In the genomic region with DNA sequence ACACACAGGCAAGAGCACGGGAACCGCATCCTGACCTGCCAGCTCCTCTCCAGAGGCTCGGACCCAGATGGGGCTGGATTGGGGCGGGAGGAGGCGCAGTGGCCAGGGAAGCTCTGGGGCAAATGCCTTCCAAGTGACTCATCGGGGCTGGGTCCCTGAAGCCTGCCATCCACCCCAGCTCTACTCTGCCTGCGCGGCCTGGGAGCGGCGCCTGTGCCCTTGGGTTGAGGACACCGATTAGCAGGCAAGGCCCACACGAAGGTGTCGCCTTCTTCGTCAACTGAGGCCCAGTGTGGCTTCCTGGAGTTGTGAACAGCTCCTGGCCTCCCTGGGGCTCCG, we compare ENCODE assay signal across 7 cellular contexts.
A peak's percentile ranks its signal among the peaks of the same experiment; 100 is the strongest.
DNase-seq lines count a peak whose midpoint lies in the region; ATAC-seq, FAIRE-seq and TF ChIP-seq lines count a peak whose summit lies in the region.
"Not testable (repeated sequence)": the region's sequence is repeated elsewhere in the genome, so short reads cannot be mapped to it uniquely, and the experiment has no call there.

No MANE protein-coding gene starts in this region.

- H4K8ac ChIP-seq in IMR-90 (ENCODE audit: low read depth in 2 of 2, low read length in 2 of 2) = not testable (repeated sequence)

- not testable (repeated sequence) for H3K4me3 ChIP-seq in A549; IMR-90 (ENCODE audit: insufficient read depth, low read depth, low read length); RWPE2 (ENCODE audit: severe bottlenecking); body of pancreas; lower lobe of right lung; upper lobe of right lung

- H2BK120ac ChIP-seq in IMR-90 (ENCODE audit: low read depth, low read length) = not testable (repeated sequence)

- H2BK20ac ChIP-seq in IMR-90 (ENCODE audit: low read depth, low read length) = not testable (repeated sequence)

- H3K9ac ChIP-seq in IMR-90 (ENCODE audit: low read depth, low read length) = not testable (repeated sequence)

- not testable (repeated sequence) for TF ChIP-seq EP300 in A549 (IDR thresholded peaks at IDR 0.05)

- FAIRE-seq in A549 (lab: Jason Lieb, UNC) = not testable (repeated sequence)

- H2BK5ac ChIP-seq in IMR-90 (ENCODE audit: low read depth, low read length, poor library complexity, severe bottlenecking) = not testable (repeated sequence)

- not testable (repeated sequence) for DNase-seq in A549 (ENCODE audit: low read depth in 1 of 2, low spot score in 1 of 2); IMR-90; RWPE2 (ENCODE audit: low spot score); body of pancreas; left colon; lower lobe of right lung; upper lobe of right lung

- not testable (repeated sequence) for TF ChIP-seq POLR2A in A549 (IDR thresholded peaks at IDR 0.05; ENCODE audit: low read length); IMR-90 (IDR thresholded peaks at IDR 0.05; ENCODE audit: low read depth, low read length); body of pancreas (IDR thresholded peaks at IDR 0.05)

- not testable (repeated sequence) for H4K20me1 ChIP-seq in IMR-90 (ENCODE audit: insufficient read depth, low read length)

- POLR2A ChIA-PET in A549 (lab: Yijun Ruan, JAX); IMR-90 (lab: Charles Lee; ENCODE audit: unreplicated experiment): not testable (repeated sequence)

- H2BK15ac ChIP-seq in IMR-90 (ENCODE audit: low read depth, low read length) = not testable (repeated sequence)

- H3K27me3 ChIP-seq in IMR-90 (ENCODE audit: control insufficient read depth, insufficient read depth, low read length); RWPE2 (ENCODE audit: insufficient read depth, poor library complexity, severe bottlenecking); body of pancreas; lower lobe of right lung (ENCODE audit: low read depth); upper lobe of right lung: not testable (repeated sequence)

- not testable (repeated sequence) for H4K91ac ChIP-seq in IMR-90 (ENCODE audit: insufficient read depth, low read depth, low read length)

- H3K36me3 ChIP-seq in IMR-90 (ENCODE audit: control insufficient read depth, insufficient read depth, low read length); RWPE2 (ENCODE audit: low read depth); body of pancreas (replicated peaks in 1 of 2; ENCODE audit: insufficient read depth in 1 of 2, low read depth in 2 of 2); lower lobe of right lung; upper lobe of right lung: not testable (repeated sequence)

- WGBS in A549 (ENCODE audit: missing lambda C conversion rate) = no CpG with 5 or more reads among the region's 15 CpGs
- WGBS in IMR-90 (ENCODE audit: extremely low coverage in 2 of 2, insufficient read length in 1 of 2), 2 experiments = no CpG with 5 or more reads among the region's 15 CpGs
- no CpG with 5 or more reads among the region's 15 CpGs for WGBS in body of pancreas, 2 donors

- H2AK9ac ChIP-seq in IMR-90 (replicated peaks; ENCODE audit: low read depth, low read length, poor library complexity) = not testable (repeated sequence)

- not testable (repeated sequence) for H3K4me2 ChIP-seq in A549; IMR-90 (ENCODE audit: low read depth, low read length)

- H3K23ac ChIP-seq in IMR-90 (ENCODE audit: low read depth, low read length) = not testable (repeated sequence)

- not testable (repeated sequence) for H3K79me1 ChIP-seq in IMR-90 (ENCODE audit: low read depth in 1 of 2, low read length in 2 of 2)

- intact Hi-C loops in IMR-90 (cut with micrococcal nuclease); body of pancreas (cut with DNase I); left colon (cut with DNase I, micrococcal nuclease); lower lobe of right lung (cut with DNase I); upper lobe of right lung (cut with DNase I): not testable (repeated sequence)

- H3K14ac ChIP-seq in IMR-90 (replicated peaks; ENCODE audit: low read depth, low read length) = not testable (repeated sequence)

- not testable (repeated sequence) for H3K27ac ChIP-seq in A549; IMR-90 (ENCODE audit: insufficient read depth, low read length); RWPE2 (ENCODE audit: poor library complexity, severe bottlenecking); body of pancreas; lower lobe of right lung; upper lobe of right lung

- H4K5ac ChIP-seq in IMR-90 (ENCODE audit: low read depth, low read length) = not testable (repeated sequence)

- dilution Hi-C loops in IMR-90 (cut with HindIII; ENCODE audit: low sequenced_read_pairs, unreplicated experiment) = not testable (repeated sequence)

- ATAC-seq in A549 (peak; percentile 79 to 90), IMR-90 (ENCODE audit: low read depth) (peak; percentile 41; the same call in 1 of the 2 replicates), RWPE2 (ENCODE audit: low read depth) (peak; percentile 97), body of pancreas (peak; percentile 72), left colon (peak; percentile 71), lower lobe of right lung (peak; percentile 42 to 75), upper lobe of right lung (peak; percentile 56)

- not testable (repeated sequence) for H3K9me1 ChIP-seq in IMR-90 (ENCODE audit: insufficient read depth, low read length)

- not testable (repeated sequence) for TF ChIP-seq RAD21 in A549 (conservative IDR thresholded peaks at IDR 0.05 in 1 of 2, IDR thresholded peaks at IDR 0.05 in 1 of 2); IMR-90 (IDR thresholded peaks at IDR 0.05; ENCODE audit: low read length)

- in situ Hi-C loops in IMR-90 (cut with MboI; ENCODE audit: low sequenced_read_pairs) = not testable (repeated sequence)

- not testable (repeated sequence) for H3K9me3 ChIP-seq in A549; IMR-90 (ENCODE audit: control insufficient read depth, insufficient read depth, low read length); RWPE2 (ENCODE audit: severe bottlenecking); body of pancreas; lower lobe of right lung; upper lobe of right lung

- H3K4me1 ChIP-seq in A549; IMR-90 (ENCODE audit: control insufficient read depth, insufficient read depth, low read length); RWPE2 (ENCODE audit: insufficient read depth, poor library complexity, severe bottlenecking); body of pancreas; lower lobe of right lung; upper lobe of right lung: not testable (repeated sequence)

- not testable (repeated sequence) for H2AFZ ChIP-seq in IMR-90 (replicated peaks; ENCODE audit: low read length, poor library complexity)

- not testable (repeated sequence) for TF ChIP-seq CTCF in A549 (IDR thresholded peaks at IDR 0.05); IMR-90 (conservative IDR thresholded peaks at IDR 0.05; ENCODE audit: low read depth, low read length); RWPE2 (IDR thresholded peaks at IDR 0.05; ENCODE audit: poor library complexity, severe bottlenecking); body of pancreas (IDR thresholded peaks at IDR 0.05); lower lobe of right lung (IDR thresholded peaks at IDR 0.05); upper lobe of right lung (IDR thresholded peaks at IDR 0.05)

- not testable (repeated sequence) for H3K4ac ChIP-seq in IMR-90 (ENCODE audit: low read depth, low read length)

- CTCF ChIA-PET in A549 (lab: Yijun Ruan, JAX); IMR-90 (lab: Yijun Ruan, JAX): not testable (repeated sequence)

- not testable (repeated sequence) for H3K18ac ChIP-seq in IMR-90 (ENCODE audit: low read depth, low read length)

- not testable (repeated sequence) for BruUV-seq in IMR-90 (replicated peaks; lab: Mats Ljungman, UMichigan)

- H3K56ac ChIP-seq in IMR-90 (ENCODE audit: extremely low read depth, insufficient read depth, low read length) = not testable (repeated sequence)

- H2AK5ac ChIP-seq in IMR-90 (ENCODE audit: low read depth, low read length) = not testable (repeated sequence)

Comparison
In these comparisons a context has a peak if more than half of its experiments do, and no peak if none do; other contexts are left out.
1. ATAC-seq: peak in every context shown above with its lines; median percentile 97 in RWPE2; 84 in A549; 72 in body of pancreas; 71 in left colon; 58 in lower lobe of right lung; 56 in upper lobe of right lung; 41 in IMR-90.